In genomic region chr7:113929389-113929788, GRCh38 we compare ENCODE assay signal across 8 cellular contexts. TPM values are rescaled to one million over a fixed set of nuclear protein-coding genes. Genes with fewer than 3 reads are reported as not detected.
"Had no signal": no experiment of that assay in that cellular context is flagged by ENCODE, and none has a peak within 500 bp of the region (broad histone marks: within the 10 kb centered on the region; RNA-seq: fewer than 3 reads in every experiment).

No MANE protein-coding gene starts in this region.

RNA-seq across cellular contexts. Expression of gene PPP1R3A, which starts 10.6 kb away (rescaled TPM):
- total RNA-seq: OCI-LY7, PC-3, PC-9, Peyer's patch, RPMI7951, SJSA1, SK-MEL-5 had no signal
- polyA plus RNA-seq: SK-N-SH had no signal
